In the genomic region with DNA sequence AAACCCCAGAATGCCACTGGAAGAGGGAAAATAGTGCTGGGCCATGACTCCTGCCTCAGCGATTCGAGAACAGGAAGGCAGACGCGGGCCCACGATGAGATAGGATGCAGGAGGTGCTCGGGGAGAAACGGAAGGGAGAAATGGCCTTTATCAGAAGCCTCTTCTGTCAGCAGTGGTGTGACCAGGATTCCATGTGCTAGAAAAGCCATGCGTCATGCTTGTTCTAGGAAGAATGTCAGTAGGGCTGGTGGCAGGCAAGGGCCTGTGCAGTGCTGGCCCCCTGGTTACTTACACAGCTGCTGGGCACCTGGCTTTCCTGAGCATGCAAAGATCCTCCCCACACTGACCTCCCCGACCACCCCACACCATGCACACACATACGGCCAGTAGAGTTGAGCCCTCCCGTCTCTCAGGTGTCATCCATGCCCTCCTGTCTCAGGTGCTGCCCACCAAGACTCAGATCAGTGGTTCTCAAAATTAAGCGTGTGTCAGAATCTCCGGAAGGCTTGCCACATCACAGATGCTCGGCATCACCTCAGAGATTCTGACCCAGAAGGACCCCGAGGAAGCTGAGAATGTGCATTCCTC, we compare ENCODE assay signal across 1 cellular context.
TF ChIP-seq lines count a peak whose summit lies in the region.

No MANE protein-coding gene starts in this region.

TF ChIP-seq in K562, 482 proteins besides CTCF, POLR2A, EP300 and RAD21 (continued from another document and continues in another):
- TF ChIP-seq ZBTB11 (CRISPR knock-in tag; IDR thresholded peaks at IDR 0.05): peak in 1 of 3 experiments; percentile 36; a peak in 1 of 6 replicates
- no peak for TF ChIP-seq BCL6 (CRISPR knock-in tag; IDR thresholded peaks at IDR 0.05)
- TF ChIP-seq HBP1 (CRISPR knock-in tag; IDR thresholded peaks at IDR 0.05): no peak
- TF ChIP-seq IRF9 (tag; IDR thresholded peaks at IDR 0.05): no peak
- no peak for TF ChIP-seq ZNF76 (CRISPR knock-in tag; IDR thresholded peaks at IDR 0.05; ENCODE audit: borderline replicate concordance)
- no peak for TF ChIP-seq MCM7 (IDR thresholded peaks at IDR 0.05)
- peak; percentile 77 for TF ChIP-seq DPF2 (IDR thresholded peaks at IDR 0.05)
- no peak for TF ChIP-seq ZNF551 (CRISPR knock-in tag; IDR thresholded peaks at IDR 0.05)
- TF ChIP-seq ESRRB (CRISPR knock-in tag; IDR thresholded peaks at IDR 0.05; ENCODE audit: borderline replicate concordance): no peak
- no peak for TF ChIP-seq LCOR (CRISPR knock-in tag; IDR thresholded peaks at IDR 0.05)
- no peak for TF ChIP-seq HES1 (IDR thresholded peaks at IDR 0.05; ENCODE audit: low read depth)
- peak; percentile 55 for TF ChIP-seq TEAD4 (IDR thresholded peaks at IDR 0.05; ENCODE audit: low read length)
- no peak for TF ChIP-seq TEAD4 (CRISPR knock-in tag; IDR thresholded peaks at IDR 0.05; ENCODE audit: borderline replicate concordance)
- TF ChIP-seq THAP12 (CRISPR knock-in tag; IDR thresholded peaks at IDR 0.05): no peak
- no peak for TF ChIP-seq ZNF408 (CRISPR knock-in tag; IDR thresholded peaks at IDR 0.05; ENCODE audit: low read depth)
- TF ChIP-seq ZEB2 (IDR thresholded peaks at IDR 0.05): no peak
- TF ChIP-seq TFE3 (CRISPR knock-in tag; IDR thresholded peaks at IDR 0.05): no peak
- TF ChIP-seq CXXC5 (CRISPR knock-in tag; IDR thresholded peaks at IDR 0.05): 0 out of 2 replicates have a peak, but pooled peaks have one; percentile 35
- no peak for TF ChIP-seq CEBPB (tag; IDR thresholded peaks at IDR 0.05)
- TF ChIP-seq MAFK (IDR thresholded peaks at IDR 0.05; ENCODE audit: low read length): peak; percentile 51; the same call in 1 of the 2 replicates
- peak; percentile 83; the same call in 1 of the 2 replicates for TF ChIP-seq MYC (IDR thresholded peaks at IDR 0.05; ENCODE audit: low read depth, low read length)
- TF ChIP-seq MYC (CRISPR knock-in tag; IDR thresholded peaks at IDR 0.05; ENCODE audit: borderline replicate concordance, low read depth): no peak
- TF ChIP-seq RB1 (IDR thresholded peaks at IDR 0.05; ENCODE audit: low read depth): no peak
- peak in 1 of 2 experiments; percentile 73; a peak in 2 of 4 replicates for TF ChIP-seq TRIM24 (IDR thresholded peaks at IDR 0.05)
- TF ChIP-seq ATF1 (CRISPR knock-in tag; IDR thresholded peaks at IDR 0.05): no peak
- TF ChIP-seq ATF1 (tag; IDR thresholded peaks at IDR 0.05): peak; percentile 53; the same call in 1 of the 2 replicates
- peak; percentile 92 for TF ChIP-seq BHLHE40 (IDR thresholded peaks at IDR 0.05; ENCODE audit: low read length)
- TF ChIP-seq HCFC1 (IDR thresholded peaks at IDR 0.05; ENCODE audit: low read depth, low read length): no peak
- peak; percentile 66 for TF ChIP-seq CBFA2T2 (conservative IDR thresholded peaks at IDR 0.05)
- TF ChIP-seq TEAD2 (tag; IDR thresholded peaks at IDR 0.05): 0 out of 2 replicates have a peak, but pooled peaks have one; percentile 38
- peak in 1 of 2 experiments; percentile 37; a peak in 1 of 4 replicates for TF ChIP-seq NRF1 (conservative IDR thresholded peaks at IDR 0.05 in 1 of 2, IDR thresholded peaks at IDR 0.05 in 1 of 2)
- TF ChIP-seq BACH1 (tag; IDR thresholded peaks at IDR 0.05): peak; percentile 59; the same call in 1 of the 2 replicates
- peak; percentile 74 for TF ChIP-seq MAFG (tag; conservative IDR thresholded peaks at IDR 0.05)
- peak in 1 of 2 experiments; percentile 86; a peak in 2 of 4 replicates for TF ChIP-seq RCOR1 (IDR thresholded peaks at IDR 0.05; ENCODE audit: borderline replicate concordance in 1 of 2, low read depth in 2 of 2, low read length in 2 of 2)
- no peak for TF ChIP-seq ZNF512 (tag; IDR thresholded peaks at IDR 0.05)
- TF ChIP-seq OTX1 (CRISPR knock-in tag; IDR thresholded peaks at IDR 0.05): no peak
- no peak for TF ChIP-seq SREBF2 (CRISPR knock-in tag; IDR thresholded peaks at IDR 0.05)
- no peak for TF ChIP-seq CLOCK (CRISPR knock-in tag; IDR thresholded peaks at IDR 0.05; ENCODE audit: borderline replicate concordance)
- TF ChIP-seq, protein P1, sequence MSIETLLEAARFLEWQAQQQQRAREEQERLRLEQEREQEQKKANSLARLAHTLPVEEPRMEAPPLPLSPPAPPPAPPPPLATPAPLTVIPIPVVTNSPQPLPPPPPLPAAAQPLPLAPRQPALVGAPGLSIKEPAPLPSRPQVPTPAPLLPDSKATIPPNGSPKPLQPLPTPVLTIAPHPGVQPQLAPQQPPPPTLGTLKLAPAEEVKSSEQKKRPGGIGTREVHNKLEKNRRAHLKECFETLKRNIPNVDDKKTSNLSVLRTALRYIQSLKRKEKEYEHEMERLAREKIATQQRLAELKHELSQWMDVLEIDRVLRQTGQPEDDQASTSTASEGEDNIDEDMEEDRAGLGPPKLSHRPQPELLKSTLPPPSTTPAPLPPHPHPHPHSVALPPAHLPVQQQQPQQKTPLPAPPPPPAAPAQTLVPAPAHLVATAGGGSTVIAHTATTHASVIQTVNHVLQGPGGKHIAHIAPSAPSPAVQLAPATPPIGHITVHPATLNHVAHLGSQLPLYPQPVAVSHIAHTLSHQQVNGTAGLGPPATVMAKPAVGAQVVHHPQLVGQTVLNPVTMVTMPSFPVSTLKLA (conservative IDR thresholded peaks at IDR 0.05): peak in 1 of 2 experiments; percentile 74; a peak in 2 of 4 replicates
- TF ChIP-seq ZNF707 (CRISPR knock-in tag; conservative IDR thresholded peaks at IDR 0.05): no peak
- TF ChIP-seq SRSF9 (IDR thresholded peaks at IDR 0.05; ENCODE audit: borderline replicate concordance, low read depth, low read length): no peak
- no peak for TF ChIP-seq ZNF24 (IDR thresholded peaks at IDR 0.05)
- no peak for TF ChIP-seq MTA1 (IDR thresholded peaks at IDR 0.05; ENCODE audit: borderline replicate concordance)
- TF ChIP-seq CREM (IDR thresholded peaks at IDR 0.05; ENCODE audit: low read depth): 0 out of 2 replicates have a peak, but pooled peaks have one; percentile 30
- no peak for TF ChIP-seq ZBTB9 (CRISPR knock-in tag; IDR thresholded peaks at IDR 0.05)
